Comparison of ENCODE assay signal across 8 cellular contexts in genomic region chr7:122528879-122529481, GRCh38.
DNase-seq lines count a peak whose midpoint lies in the region; ATAC-seq and TF ChIP-seq lines count a peak whose summit lies in the region.

No MANE protein-coding gene starts in this region.

- H3K4me1 Mint-ChIP-seq in T-helper 2 cell treated with Interferon-gamma antibody and Interleukin-4, amounts not matched to agents 5 μg/mL and 100 μg/mL, for 36 hours (ENCODE audit: low read depth): no peaks in the 10 kb centered on the region

- no peaks in the 10 kb centered on the region for H3K36me3 ChIP-seq in tibial nerve

- DNase-seq in GM10266 (ENCODE audit: extremely low spot score): peak; percentile 4
- peak; percentile 42 for DNase-seq in glomerular endothelial cell (ENCODE audit: extremely low read depth, low read depth, low spot score)
- DNase-seq in tibial nerve (ENCODE audit: low spot score in 2 of 2): no peak
- DNase-seq in 8988T: no peak
- no peak for DNase-seq in T-helper 2 cell treated with Interferon-gamma antibody and Interleukin-4, amounts not matched to agents 5 μg/mL and 100 μg/mL, for 36 hours (ENCODE audit: low spot score)

- TF ChIP-seq POLR2A in tibial nerve (IDR thresholded peaks at IDR 0.05): no peak

- no peak for TF ChIP-seq EP300 in tibial nerve (IDR thresholded peaks at IDR 0.05)

- no peak overlapping the region for H3K4me3 ChIP-seq in tibial nerve

- H3K9me3 Mint-ChIP-seq in T-helper 2 cell treated with Interferon-gamma antibody and Interleukin-4, amounts not matched to agents 5 μg/mL and 100 μg/mL, for 36 hours: no peaks in the 10 kb centered on the region

- ATAC-seq in SK-N-SH treated with all-trans-retinoic acid at 6 μM for 48 hours (peak; percentile 58; the same call in 1 of the 3 replicates), HG03097 (IDR thresholded peaks at IDR 0.05; ENCODE audit: low FRiP score, unreplicated experiment) (no peak)

- no peak overlapping the region for H3K27ac ChIP-seq in tibial nerve

- WGBS in tibial nerve, 2 donors: 20 to 26% methylated on average over 3 of the region's 3 CpGs

- H3K36me3 Mint-ChIP-seq in T-helper 2 cell treated with Interferon-gamma antibody and Interleukin-4, amounts not matched to agents 5 μg/mL and 100 μg/mL, for 36 hours (ENCODE audit: low read depth): no peaks in the 10 kb centered on the region

- H3K4me3 Mint-ChIP-seq in T-helper 2 cell treated with Interferon-gamma antibody and Interleukin-4, amounts not matched to agents 5 μg/mL and 100 μg/mL, for 36 hours: no peak overlapping the region

- no peaks in the 10 kb centered on the region for H3K27me3 Mint-ChIP-seq in T-helper 2 cell treated with Interferon-gamma antibody and Interleukin-4, amounts not matched to agents 5 μg/mL and 100 μg/mL, for 36 hours (ENCODE audit: low read depth)

- no peaks in the 10 kb centered on the region for H3K9me3 ChIP-seq in tibial nerve

- H3K27ac Mint-ChIP-seq in T-helper 2 cell treated with Interferon-gamma antibody and Interleukin-4, amounts not matched to agents 5 μg/mL and 100 μg/mL, for 36 hours: no peak overlapping the region

- no peaks in the 10 kb centered on the region for H3K4me1 ChIP-seq in tibial nerve

- no peaks in the 10 kb centered on the region for H3K27me3 ChIP-seq in tibial nerve

- TF ChIP-seq CTCF in GM10266 (IDR thresholded peaks at IDR 0.05; ENCODE audit: control insufficient read depth, insufficient read depth, low read depth, missing control alignments) (peak; percentile 46), LNCAP (IDR thresholded peaks at IDR 0.05) (peak; percentile 64), tibial nerve (IDR thresholded peaks at IDR 0.05) (peak; percentile 30 to 53 (median 38))

TF ChIP-seq in SK-N-SH treated with all-trans-retinoic acid at 6 μM for 48 hours, 23 proteins besides CTCF, POLR2A, EP300 and RAD21:
- TF ChIP-seq ZFP30 (CRISPR knock-in tag; IDR thresholded peaks at IDR 0.05) (no peak), SNAI2 (CRISPR knock-in tag; IDR thresholded peaks at IDR 0.05) (no peak), ZC3H10 (CRISPR knock-in tag; IDR thresholded peaks at IDR 0.05) (no peak), TOX (CRISPR knock-in tag; IDR thresholded peaks at IDR 0.05; ENCODE audit: borderline replicate concordance) (no peak), RARB (CRISPR knock-in tag; IDR thresholded peaks at IDR 0.05) (no peak), POU6F1 (CRISPR knock-in tag; IDR thresholded peaks at IDR 0.05; ENCODE audit: borderline replicate concordance, low read depth) (no peak), CSDC2 (CRISPR knock-in tag; IDR thresholded peaks at IDR 0.05) (no peak)

Comparison
In these comparisons a context has a peak if more than half of its experiments do, and no peak if none do; other contexts are left out.
1. DNase-seq: peak in GM10266 (single experiment) and glomerular endothelial cell (single experiment); none in tibial nerve (0 of 2), 8988T (single experiment) and T-helper 2 cell treated with Interferon-gamma antibody and Interleukin-4, amounts not matched to agents 5 μg/mL and 100 μg/mL, for 36 hours (single experiment).
2. Peak in every context shown above with its lines, with median percentiles within 50 percentile points of each other: CTCF ChIP-seq.